ENCODE assay signal across 13 cellular contexts in the genomic region with DNA sequence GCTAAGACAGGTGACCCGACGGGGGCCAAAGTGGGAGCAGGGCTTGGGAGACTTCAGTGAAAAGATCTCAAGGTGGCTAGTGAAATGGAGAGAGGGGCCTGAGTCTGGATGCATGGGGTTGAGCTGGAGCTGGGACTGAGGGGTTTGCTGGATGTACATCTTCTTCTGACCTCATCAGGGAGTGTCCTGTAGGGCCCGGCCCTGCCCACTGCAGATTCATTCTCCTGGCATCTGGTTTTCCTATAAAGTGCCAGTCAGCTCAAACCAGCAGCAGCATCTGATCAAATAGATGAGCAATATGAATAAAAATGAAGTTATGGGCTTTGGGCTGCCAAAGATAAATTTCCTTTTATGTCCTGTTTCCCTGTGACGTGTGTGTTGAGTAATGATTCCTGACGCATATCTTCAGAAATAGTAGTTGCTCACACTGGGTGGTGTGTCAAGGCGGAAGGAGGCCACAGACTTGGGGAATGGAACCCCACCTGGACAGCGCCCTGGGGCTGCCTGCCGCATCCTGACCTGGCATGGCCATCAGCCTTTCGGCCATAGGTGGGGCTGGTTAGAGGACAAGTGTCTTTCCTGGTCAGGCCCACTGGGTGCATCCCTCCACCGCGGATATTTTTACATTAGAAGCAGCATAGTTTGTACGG.
A peak's percentile ranks its signal among the peaks of the same experiment; 100 is the strongest.
DNase-seq lines count a peak whose midpoint lies in the region; ATAC-seq and TF ChIP-seq lines count a peak whose summit lies in the region.
"Had no signal": no experiment of that assay in that cellular context is flagged by ENCODE, and none has a peak within 500 bp of the region (broad histone marks: within the 10 kb centered on the region; RNA-seq: fewer than 3 reads in every experiment).

No MANE protein-coding gene starts in this region.

- ATAC-seq in stimulated activated naive CD8-positive, alpha-beta T cell treated with anti-CD3 and anti-CD28 coated beads, Interleukin-15, amount 100 ng/mL, for 72 hours = no peak
- ATAC-seq: CD8-positive, alpha-beta T cell had no signal

- peak; percentile 85 for DNase-seq in HPDE6-E6E7 (ENCODE audit: extremely low spot score)
- DNase-seq in astrocyte of the hippocampus (ENCODE audit: low read depth, low spot score) = peak; percentile 65
- DNase-seq in kidney epithelial cell (ENCODE audit: low read depth) = peak; percentile 32
- no peak for DNase-seq in stimulated activated CD4-positive, alpha-beta T cell treated with anti-CD3 and anti-CD28 coated beads, Interleukin-2, amount 100 ng/mL, for 24 hours
- DNase-seq in stimulated activated naive CD8-positive, alpha-beta T cell treated with anti-CD3 and anti-CD28 coated beads, Interleukin-15, amount 100 ng/mL, for 72 hours = no peak
- DNase-seq in NCI-H128 (lab: John Stamatoyannopoulos, UW; ENCODE audit: unreplicated experiment) = no peak
- no peak for DNase-seq in NCI-H748 (lab: John Stamatoyannopoulos, UW; ENCODE audit: unreplicated experiment)
- DNase-seq: CD8-positive, alpha-beta T cell; immature natural killer cell; NCI-H2029 treated with DMSO at 0.1 percent for 48 hours; ovary had no signal

- peaks cover 23% of the 10 kb centered on the region for H3K4me1 Mint-ChIP-seq in stimulated activated naive CD8-positive, alpha-beta T cell treated with anti-CD3 and anti-CD28 coated beads, Interleukin-15, amount 100 ng/mL, for 72 hours
- H3K4me1 Mint-ChIP-seq: immature natural killer cell had no signal

- H3K27me3 ChIP-seq in ACC112 (ENCODE audit: insufficient read depth, low read length) (no peaks in the 10 kb centered on the region), kidney epithelial cell (ENCODE audit: control insufficient read depth, insufficient read depth, low read length) (no peaks in the 10 kb centered on the region)
- H3K27me3 ChIP-seq: ovary had no signal

- peaks cover 22% of the 10 kb centered on the region for H3K4me1 ChIP-seq in ACC112 (ENCODE audit: control insufficient read depth, insufficient read depth, low read length, unreplicated experiment)

- no peaks in the 10 kb centered on the region for H3K36me3 ChIP-seq in ACC112 (ENCODE audit: insufficient read depth, low read length)
- no peaks in the 10 kb centered on the region for H3K36me3 ChIP-seq in kidney epithelial cell (ENCODE audit: control insufficient read depth, insufficient read depth, low read length)
- H3K36me3 ChIP-seq: ovary had no signal

- H3K4me3 Mint-ChIP-seq in stimulated activated naive CD8-positive, alpha-beta T cell treated with anti-CD3 and anti-CD28 coated beads, Interleukin-15, amount 100 ng/mL, for 72 hours = no peak overlapping the region
- H3K4me3 Mint-ChIP-seq: CD8-positive, alpha-beta T cell; immature natural killer cell had no signal

- peaks cover 7% of the 10 kb centered on the region for H3K27me3 Mint-ChIP-seq in stimulated activated naive CD8-positive, alpha-beta T cell treated with anti-CD3 and anti-CD28 coated beads, Interleukin-15, amount 100 ng/mL, for 72 hours

- no peak overlapping the region for H2AFZ ChIP-seq in ACC112 (ENCODE audit: low read length, unreplicated experiment)

- TF ChIP-seq CTCF in kidney epithelial cell (IDR thresholded peaks at IDR 0.05; ENCODE audit: insufficient read depth, low read length, poor library complexity, severe bottlenecking) = no peak

- peak overlapping the region; percentile 45; the same call in 1 of the 2 replicates for H3K4me3 ChIP-seq in ACC112 (ENCODE audit: low read depth, low read length)
- H3K4me3 ChIP-seq in kidney epithelial cell (ENCODE audit: low read depth, low read length) = no peak overlapping the region
- H3K4me3 ChIP-seq: ovary, SK-N-MC had no signal

- H3K27ac Mint-ChIP-seq in stimulated activated naive CD8-positive, alpha-beta T cell treated with anti-CD3 and anti-CD28 coated beads, Interleukin-15, amount 100 ng/mL, for 72 hours = peak overlapping the region in 1 of 2 donors; percentile 0
- H3K27ac Mint-ChIP-seq: CD8-positive, alpha-beta T cell; immature natural killer cell had no signal

- no peaks in the 10 kb centered on the region for H3K9me3 Mint-ChIP-seq in stimulated activated naive CD8-positive, alpha-beta T cell treated with anti-CD3 and anti-CD28 coated beads, Interleukin-15, amount 100 ng/mL, for 72 hours
- H3K9me3 Mint-ChIP-seq: CD8-positive, alpha-beta T cell had no signal

- H3K79me2 ChIP-seq in ACC112 (ENCODE audit: control insufficient read depth, insufficient read depth, low read length, unreplicated experiment) = no peaks in the 10 kb centered on the region

- H3K27ac ChIP-seq in ACC112 (ENCODE audit: low read depth, low read length) = peak overlapping the region; percentile 99
- H3K27ac ChIP-seq: ovary, SK-N-MC had no signal

Comparison
In these comparisons a context has a peak if more than half of its experiments do, and no peak if none do; other contexts are left out.
1. DNase-seq: peak in HPDE6-E6E7 (single experiment), astrocyte of the hippocampus (single experiment) and kidney epithelial cell (single experiment); none in stimulated activated CD4-positive, alpha-beta T cell treated with anti-CD3 and anti-CD28 coated beads, Interleukin-2, amount 100 ng/mL, for 24 hours (0 of 2), stimulated activated naive CD8-positive, alpha-beta T cell treated with anti-CD3 and anti-CD28 coated beads, Interleukin-15, amount 100 ng/mL, for 72 hours (0 of 2), NCI-H128 (single experiment) and NCI-H748 (single experiment).